10 cellular contexts compared by ENCODE assay signal in the genomic region with DNA sequence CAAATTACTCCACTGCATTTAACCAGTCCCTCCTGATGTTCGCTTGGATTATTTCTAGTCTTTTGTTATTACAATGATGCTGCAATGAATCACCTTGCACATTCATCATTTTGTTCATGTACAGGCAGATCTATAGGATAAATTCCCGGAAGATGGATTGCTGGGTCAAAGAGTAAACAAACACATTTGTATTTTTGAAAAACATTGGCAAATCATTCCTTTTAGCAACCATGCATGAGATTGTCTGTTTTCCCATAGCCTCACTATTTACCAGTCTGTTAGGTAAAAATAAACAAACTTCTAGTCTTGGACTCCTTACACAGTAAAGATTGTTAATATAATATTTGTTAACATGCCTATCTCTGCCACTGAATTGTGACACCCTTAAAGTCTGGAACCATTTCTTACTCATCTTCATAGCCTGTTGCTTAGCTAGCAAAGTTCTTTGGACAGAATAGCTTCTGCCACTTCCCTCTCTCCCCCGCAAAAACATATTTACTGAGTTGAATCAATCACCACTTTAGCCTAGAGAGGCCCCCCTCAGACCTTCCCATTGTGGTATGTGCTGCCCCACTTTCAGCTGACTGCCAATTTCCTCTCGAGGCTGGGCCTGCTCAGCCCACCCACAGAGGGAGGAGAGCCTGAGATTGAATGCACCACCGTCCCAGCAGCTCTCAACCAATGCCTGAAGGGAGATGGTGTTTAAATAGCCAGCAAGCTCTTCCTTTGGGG.
A peak's percentile ranks its signal among the peaks of the same experiment; 100 is the strongest.
DNase-seq lines count a peak whose midpoint lies in the region; ATAC-seq and FAIRE-seq lines count a peak whose summit lies in the region.
"Had no signal": no experiment of that assay in that cellular context is flagged by ENCODE, and none has a peak within 500 bp of the region (broad histone marks: within the 10 kb centered on the region; RNA-seq: fewer than 3 reads in every experiment).

No MANE protein-coding gene starts in this region.

- H3K27me3 ChIP-seq in esophagus (ENCODE audit: control insufficient read depth in 1 of 2, insufficient read depth in 2 of 2, low read length in 2 of 2): no peaks in the 10 kb centered on the region
- no peaks in the 10 kb centered on the region for H3K27me3 ChIP-seq in aorta (ENCODE audit: control insufficient read depth in 1 of 2, insufficient read depth in 2 of 2, low read length in 1 of 2)
- H3K27me3 ChIP-seq: cardiac muscle cell had no signal

- H3K36me3 ChIP-seq in esophagus (ENCODE audit: control insufficient read depth in 2 of 2, insufficient read depth in 2 of 2, low read length in 1 of 2): no peaks in the 10 kb centered on the region
- H3K36me3 ChIP-seq in aorta (ENCODE audit: control insufficient read depth in 1 of 2, insufficient read depth in 2 of 2, low read length in 1 of 2): no peaks in the 10 kb centered on the region
- H3K36me3 ChIP-seq: cardiac muscle cell had no signal

- H3K4me3 ChIP-seq in esophagus (ENCODE audit: low read depth in 1 of 2, low read length in 2 of 2) (no peak overlapping the region), skin epidermis (no peak overlapping the region), aorta (ENCODE audit: low read length in 2 of 2) (no peak overlapping the region)
- H3K4me3 ChIP-seq: cardiac muscle cell had no signal

- H3K4me1 ChIP-seq in esophagus (ENCODE audit: control insufficient read depth in 2 of 2, insufficient read depth in 2 of 2, low read length in 1 of 2) (peaks cover 0 to 3% of the 10 kb centered on the region in 2 donors), aorta (ENCODE audit: control insufficient read depth in 1 of 2, insufficient read depth in 2 of 2, low read length in 2 of 2) (no peaks in the 10 kb centered on the region)

- DNase-seq in GM19239 (ENCODE audit: insufficient read length, low spot score) (no peak), NCI-H460 (ENCODE audit: extremely low read depth, low read depth) (peak; percentile 84), DMS 273 treated with DMSO at 0.1 percent for 48 hours (lab: John Stamatoyannopoulos, UW) (no peak), aorta (no peak), NCI-H187 (lab: John Stamatoyannopoulos, UW) (no peak), SKM-1 treated with dmso at 0.1 percent for 144 hours (lab: John Stamatoyannopoulos, UW; ENCODE audit: unreplicated experiment) (no peak)

- H3K9me3 ChIP-seq in esophagus (ENCODE audit: control insufficient read depth in 2 of 2, insufficient read depth in 1 of 2, low read depth in 1 of 2, low read length in 1 of 2) (no peaks in the 10 kb centered on the region), aorta (ENCODE audit: control insufficient read depth, low read length) (no peaks in the 10 kb centered on the region)

- no peak for ATAC-seq in aorta (ENCODE audit: low FRiP score)
- ATAC-seq: sciatic nerve had no signal

- intact Hi-C loops in aorta (cut with DNase I): no loop called here

- peak; percentile 73 for FAIRE-seq in GM19239 (lab: Jason Lieb, UNC)

- 18 to 33% methylated on average over 5 of the region's 5 CpGs for WGBS in esophagus, 2 donors
- 32 to 39% methylated on average over 5 of the region's 5 CpGs for WGBS in aorta, 2 donors

- H3K27ac ChIP-seq in esophagus (ENCODE audit: low read depth in 2 of 2, low read length in 1 of 2) (peak overlapping the region; percentile 58 to 59), skin epidermis (peak overlapping the region in 19 of 21 experiments; percentile 20 to 84 (median 70)), aorta (ENCODE audit: low read depth in 1 of 2, low read length in 2 of 2) (no peak overlapping the region)
- H3K27ac ChIP-seq: cardiac muscle cell had no signal

Comparison
In these comparisons a context has a peak if more than half of its experiments do, and no peak if none do; other contexts are left out.
1. H3K27ac ChIP-seq: peak in esophagus (2 of 2) and skin epidermis (19 of 21); none in aorta (0 of 2).